Comparison of ENCODE assay signal across 8 cellular contexts in genomic region chr14:92729632-92730358, GRCh38. TPM values are rescaled to one million over a fixed set of nuclear protein-coding genes. Genes with fewer than 3 reads are reported as not detected.
A peak's percentile ranks its signal among the peaks of the same experiment; 100 is the strongest.
DNase-seq lines count a peak whose midpoint lies in the region; ATAC-seq and TF ChIP-seq lines count a peak whose summit lies in the region.

No MANE protein-coding gene starts in this region.

- no peak for TF ChIP-seq CTCF in osteoblast (IDR thresholded peaks at IDR 0.05; ENCODE audit: extremely low read depth, low read depth, low read length)
- no peak for TF ChIP-seq CTCF in mucosa of descending colon (IDR thresholded peaks at IDR 0.05)

- H3K4me2 ChIP-seq in osteoblast (ENCODE audit: insufficient read depth, low read length) = peak overlapping the region; percentile 31

- H3K36me3 ChIP-seq in osteoblast (ENCODE audit: insufficient read depth, low read length) (no peaks in the 10 kb centered on the region), aorta (ENCODE audit: control insufficient read depth in 1 of 2, insufficient read depth in 2 of 2, low read length in 1 of 2) (peaks cover 0 to 1% of the 10 kb centered on the region in 2 donors), mucosa of descending colon (ENCODE audit: low read depth) (no peaks in the 10 kb centered on the region)

- intact Hi-C loops in aorta (cut with DNase I) (no loop called here), mucosa of descending colon (cut with DNase I, micrococcal nuclease) (no loop called here)

- no peak overlapping the region for H2AFZ ChIP-seq in osteoblast (ENCODE audit: low read length)

- peak overlapping the region; percentile 52 for H3K27ac ChIP-seq in osteoblast (ENCODE audit: low read depth, low read length)
- no peak overlapping the region for H3K27ac ChIP-seq in aorta (ENCODE audit: low read depth in 1 of 2, low read length in 2 of 2)

- H3K4me3 ChIP-seq in osteoblast (ENCODE audit: insufficient read depth, low read length) (peak overlapping the region; percentile 9), aorta (ENCODE audit: low read length in 2 of 2) (no peak overlapping the region), mucosa of descending colon (no peak overlapping the region)

- H3K9me3 ChIP-seq in osteoblast (ENCODE audit: low read depth, low read length) (no peaks in the 10 kb centered on the region), aorta (ENCODE audit: control insufficient read depth, low read length) (no peaks in the 10 kb centered on the region), mucosa of descending colon (no peaks in the 10 kb centered on the region)

- 66 to 69% methylated on average over 14 of the region's 14 CpGs for WGBS in aorta, 2 donors

- H3K4me1 ChIP-seq in osteoblast (ENCODE audit: insufficient read depth, low read length) = peaks cover 15% of the 10 kb centered on the region
- no peaks in the 10 kb centered on the region for H3K4me1 ChIP-seq in aorta (ENCODE audit: control insufficient read depth in 1 of 2, insufficient read depth in 2 of 2, low read length in 2 of 2)
- peaks cover 19% of the 10 kb centered on the region for H3K4me1 ChIP-seq in mucosa of descending colon (ENCODE audit: low read depth)

- ATAC-seq in activated CD4-positive, CD25-positive, alpha-beta regulatory T cell treated with anti-CD3 and anti-CD28 coated beads, Interleukin-2, amount 50 U/mL, for 24 hours = peak; percentile 45 to 65
- ATAC-seq in HG02938 (IDR thresholded peaks at IDR 0.05; ENCODE audit: unreplicated experiment) (peak; percentile 79), aorta (ENCODE audit: low FRiP score) (no peak), mucosa of descending colon (no peak)

- DNase-seq in activated CD4-positive, CD25-positive, alpha-beta regulatory T cell (lab: John Stamatoyannopoulos, UW) = no peak
- DNase-seq in SIG-M5 treated with dmso at 0.1 percent for 504 hours (lab: John Stamatoyannopoulos, UW; ENCODE audit: unreplicated experiment) = peak; percentile 77
- peak; percentile 82 for DNase-seq in osteoblast (ENCODE audit: insufficient read length, low spot score, missing footprints)
- no peak for DNase-seq in GOT3 (lab: John Stamatoyannopoulos, UW)
- no peak for DNase-seq in aorta
- DNase-seq in mucosa of descending colon = no peak

- H3K27me3 ChIP-seq in osteoblast (ENCODE audit: insufficient read depth, low read length) (peaks cover 5% of the 10 kb centered on the region), aorta (ENCODE audit: control insufficient read depth in 1 of 2, insufficient read depth in 2 of 2, low read length in 1 of 2) (no peaks in the 10 kb centered on the region)

- H4K20me1 ChIP-seq in osteoblast (ENCODE audit: insufficient read depth, low read length) = peaks cover 7% of the 10 kb centered on the region

- no peaks in the 10 kb centered on the region for H3K79me2 ChIP-seq in osteoblast (ENCODE audit: insufficient read depth, low read length)

RNA-seq across cellular contexts. Expression of gene LGMN, which starts 18.6 kb away (rescaled TPM):
- total RNA-seq in osteoblast (67.5 and 89.4 TPM in 2 replicates), aorta (100 to 1,000 TPM in 1 of 2 donors, 10 to 100 TPM in 1; 90.0 to 164 TPM), mucosa of descending colon (100 to 1,000 TPM in 1 of 3 donors, 10 to 100 TPM in 2; 86.8 to 103 (median 94.3) TPM)
- polyA plus RNA-seq in aorta = 100 to 1,000 TPM in 1 of 2 donors, 10 to 100 TPM in 1; 86.0 to 106 TPM

Comparison
In these comparisons a context has a peak if more than half of its experiments do, and no peak if none do; other contexts are left out.
1. ATAC-seq: peak in activated CD4-positive, CD25-positive, alpha-beta regulatory T cell treated with anti-CD3 and anti-CD28 coated beads, Interleukin-2, amount 50 U/mL, for 24 hours (2 of 2) and HG02938 (single experiment); none in aorta (single experiment) and mucosa of descending colon (single experiment).
2. DNase-seq: peak in SIG-M5 treated with dmso at 0.1 percent for 504 hours (single experiment) and osteoblast (single experiment); none in activated CD4-positive, CD25-positive, alpha-beta regulatory T cell (0 of 4), GOT3 (single experiment), aorta (0 of 2) and mucosa of descending colon (0 of 3).